Comparison of ENCODE assay signal across 8 cellular contexts in genomic region chr7:17680943-17681351, GRCh38.
DNase-seq lines count a peak whose midpoint lies in the region; ATAC-seq and TF ChIP-seq lines count a peak whose summit lies in the region.

No MANE protein-coding gene starts in this region.

- H3K9ac ChIP-seq in Karpas-422 (ENCODE audit: low read length) (no peak overlapping the region), liver (ENCODE audit: low read depth in 1 of 2, low read length in 2 of 2) (no peak overlapping the region)

- intact Hi-C loops in breast epithelium (cut with DNase I; ENCODE audit: low total_unique reads) = loop anchor here (5.0 kb wide), 1 partner anchor 954 kb away; no protein-coding TSS in a partner anchor

- H3K4me3 ChIP-seq in Karpas-422 (ENCODE audit: low read length) (no peak overlapping the region), breast epithelium (no peak overlapping the region), liver (ENCODE audit: low read depth in 1 of 3, low read length in 3 of 3) (no peak overlapping the region)

- no peak overlapping the region for H3K27ac Mint-ChIP-seq in activated T-cell treated with anti-CD3 and anti-CD28 coated beads, Interleukin-2, amount 50 U/mL, for 24 hours
- H3K27ac Mint-ChIP-seq in stimulated activated memory B cell treated with anti-CD40 and anti-IgM and Interleukin-4, amounts not matched to agents 10 μg/mL and 1 μg/mL and 100 μg/mL, for 72 hours = no peak overlapping the region

- H4K20me1 ChIP-seq in Karpas-422 (ENCODE audit: insufficient read depth, low read depth, low read length) = no peaks in the 10 kb centered on the region

- DNase-seq in DMS114 treated with DMSO at 0.1 percent for 48 hours (lab: John Stamatoyannopoulos, UW; ENCODE audit: unreplicated experiment) = peak; percentile 8
- peak; percentile 73 for DNase-seq in Karpas-422
- DNase-seq in breast epithelium (ENCODE audit: low spot score in 2 of 2) = no peak
- no peak for DNase-seq in activated T-cell treated with anti-CD3 and anti-CD28 coated beads, Interleukin-2, amount 50 U/mL, for 24 hours
- no peak for DNase-seq in activated gamma-delta T cell (lab: John Stamatoyannopoulos, UW)
- DNase-seq in GDM1 (lab: John Stamatoyannopoulos, UW) = no peak

- H3K4me1 Mint-ChIP-seq in activated T-cell treated with anti-CD3 and anti-CD28 coated beads, Interleukin-2, amount 50 U/mL, for 24 hours (ENCODE audit: low read depth) = no peaks in the 10 kb centered on the region
- no peaks in the 10 kb centered on the region for H3K4me1 Mint-ChIP-seq in stimulated activated memory B cell treated with anti-CD40 and anti-IgM and Interleukin-4, amounts not matched to agents 10 μg/mL and 1 μg/mL and 100 μg/mL, for 72 hours

- no peak overlapping the region for H3K27ac ChIP-seq in Karpas-422 (ENCODE audit: low read length)
- no peak overlapping the region for H3K27ac ChIP-seq in breast epithelium
- no peak overlapping the region for H3K27ac ChIP-seq in liver (ENCODE audit: low read depth in 1 of 2, low read length in 2 of 2)

- WGBS in liver = 31% methylated on average over 5 of the region's 5 CpGs

- no peaks in the 10 kb centered on the region for H3K36me3 Mint-ChIP-seq in activated T-cell treated with anti-CD3 and anti-CD28 coated beads, Interleukin-2, amount 50 U/mL, for 24 hours (ENCODE audit: low read depth)
- no peaks in the 10 kb centered on the region for H3K36me3 Mint-ChIP-seq in stimulated activated memory B cell treated with anti-CD40 and anti-IgM and Interleukin-4, amounts not matched to agents 10 μg/mL and 1 μg/mL and 100 μg/mL, for 72 hours

- no peak for TF ChIP-seq POLR2A in breast epithelium (IDR thresholded peaks at IDR 0.05)

- ATAC-seq in stimulated activated memory B cell treated with anti-CD40 and anti-IgM and Interleukin-4, amounts not matched to agents 10 μg/mL and 1 μg/mL and 100 μg/mL, for 72 hours = no peak

- H3K79me2 ChIP-seq in Karpas-422 (ENCODE audit: low read length) = no peaks in the 10 kb centered on the region

- H3K36me3 ChIP-seq in Karpas-422 (ENCODE audit: insufficient read depth, low read length) (no peaks in the 10 kb centered on the region), breast epithelium (no peaks in the 10 kb centered on the region), liver (ENCODE audit: control insufficient read depth in 4 of 4, insufficient read depth in 3 of 4, low read depth in 1 of 4, low read length in 3 of 4) (no peaks in the 10 kb centered on the region)

- H3K9me3 ChIP-seq in Karpas-422 (ENCODE audit: low read length) = no peaks in the 10 kb centered on the region
- H3K9me3 ChIP-seq in breast epithelium = no peaks in the 10 kb centered on the region
- no peaks in the 10 kb centered on the region for H3K9me3 ChIP-seq in liver (ENCODE audit: control insufficient read depth in 4 of 4, low read length in 3 of 4)

- no peak overlapping the region for H3K4me2 ChIP-seq in Karpas-422 (ENCODE audit: low read depth, low read length, poor library complexity, severe bottlenecking)

- H2AFZ ChIP-seq in Karpas-422 (ENCODE audit: low read length) = no peak overlapping the region

- H3K4me1 ChIP-seq in Karpas-422 (ENCODE audit: low read length) (peaks cover 15% of the 10 kb centered on the region), breast epithelium (no peaks in the 10 kb centered on the region), liver (ENCODE audit: control insufficient read depth in 4 of 4, insufficient read depth in 4 of 4, low read length in 3 of 4) (peaks cover 0 to 4% (median 0%) of the 10 kb centered on the region in 4 donors)

- TF ChIP-seq RAD21 in liver (IDR thresholded peaks at IDR 0.05) = peak; percentile 81 to 82

- no peaks in the 10 kb centered on the region for H3K27me3 Mint-ChIP-seq in activated T-cell treated with anti-CD3 and anti-CD28 coated beads, Interleukin-2, amount 50 U/mL, for 24 hours
- no peaks in the 10 kb centered on the region for H3K27me3 Mint-ChIP-seq in stimulated activated memory B cell treated with anti-CD40 and anti-IgM and Interleukin-4, amounts not matched to agents 10 μg/mL and 1 μg/mL and 100 μg/mL, for 72 hours

- no peak overlapping the region for H3K4me3 Mint-ChIP-seq in activated T-cell treated with anti-CD3 and anti-CD28 coated beads, Interleukin-2, amount 50 U/mL, for 24 hours
- no peak overlapping the region for H3K4me3 Mint-ChIP-seq in stimulated activated memory B cell treated with anti-CD40 and anti-IgM and Interleukin-4, amounts not matched to agents 10 μg/mL and 1 μg/mL and 100 μg/mL, for 72 hours

- TF ChIP-seq CTCF in breast epithelium (IDR thresholded peaks at IDR 0.05) (peak; percentile 54 to 66 (median 65)), liver (IDR thresholded peaks at IDR 0.05; ENCODE audit: low read depth, low read length, missing input control) (peak; percentile 46)

- H3K9me3 Mint-ChIP-seq in activated T-cell treated with anti-CD3 and anti-CD28 coated beads, Interleukin-2, amount 50 U/mL, for 24 hours = no peaks in the 10 kb centered on the region
- no peaks in the 10 kb centered on the region for H3K9me3 Mint-ChIP-seq in stimulated activated memory B cell treated with anti-CD40 and anti-IgM and Interleukin-4, amounts not matched to agents 10 μg/mL and 1 μg/mL and 100 μg/mL, for 72 hours

- H3K9me2 ChIP-seq in Karpas-422 (replicated peaks; ENCODE audit: insufficient read depth, low read length) = no peaks in the 10 kb centered on the region

- H3K27me3 ChIP-seq in Karpas-422 (ENCODE audit: low read length) (no peaks in the 10 kb centered on the region), breast epithelium (no peaks in the 10 kb centered on the region), liver (ENCODE audit: control insufficient read depth in 4 of 4, insufficient read depth in 4 of 4, low read length in 3 of 4) (peaks cover 0 to 2% (median 0%) of the 10 kb centered on the region in 4 donors)

TF ChIP-seq in liver, 16 proteins besides CTCF, POLR2A, EP300 and RAD21:
- TF ChIP-seq RXRA (IDR thresholded peaks at IDR 0.05) = no peak
- TF ChIP-seq EGR1 (IDR thresholded peaks at IDR 0.05; ENCODE audit: low read depth in 2 of 2) = no peak
- TF ChIP-seq FOXA1 (IDR thresholded peaks at IDR 0.05) = peak; percentile 34

Comparison
In these comparisons a context has a peak if more than half of its experiments do, and no peak if none do; other contexts are left out.
1. DNase-seq: peak in DMS114 treated with DMSO at 0.1 percent for 48 hours (single experiment) and Karpas-422 (single experiment); none in breast epithelium (0 of 2), activated T-cell treated with anti-CD3 and anti-CD28 coated beads, Interleukin-2, amount 50 U/mL, for 24 hours (single experiment), activated gamma-delta T cell (single experiment) and GDM1 (single experiment).